ENCODE assay signal across 20 cellular contexts in the genomic region with DNA sequence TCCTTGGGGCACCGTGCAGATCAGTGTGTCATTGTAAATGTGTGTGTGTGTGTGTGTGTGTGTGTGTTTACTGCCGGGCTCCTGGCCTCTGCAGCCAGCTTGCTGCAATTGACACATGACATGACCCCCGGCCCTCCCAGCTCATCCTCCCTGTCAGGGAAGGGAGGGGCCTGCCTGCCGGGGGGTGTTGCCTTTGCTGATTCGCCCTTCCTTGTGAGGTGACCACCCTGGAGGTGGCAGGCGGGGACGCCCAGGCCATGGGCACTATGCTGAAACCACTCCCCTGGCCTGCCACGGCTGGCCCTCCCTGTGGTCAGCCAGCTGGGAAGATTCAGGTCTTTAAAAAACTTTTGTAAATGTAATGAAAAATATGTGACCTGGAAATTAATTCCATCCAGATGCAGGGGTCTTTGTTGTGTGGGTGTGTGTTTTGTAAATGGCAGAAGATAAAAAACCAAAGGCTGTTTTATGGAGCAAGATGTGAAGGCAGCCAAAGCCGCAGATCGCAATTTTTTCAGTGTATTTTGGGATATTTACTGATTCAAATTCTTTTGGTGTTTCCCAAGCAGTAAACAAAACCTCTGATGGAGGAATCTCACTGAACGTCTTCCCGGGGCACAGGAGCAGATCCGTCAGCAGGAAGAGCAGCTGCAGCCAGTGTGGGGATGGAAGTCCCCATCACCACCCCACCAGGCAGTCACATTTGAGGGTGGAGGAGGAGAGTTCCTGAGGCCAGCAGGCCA. TPM values are rescaled to one million over a fixed set of nuclear protein-coding genes. Genes with fewer than 3 reads are reported as not detected.
DNase-seq lines count a peak whose midpoint lies in the region; ATAC-seq lines count a peak whose summit lies in the region.
"Had no signal": no experiment of that assay in that cellular context is flagged by ENCODE, and none has a peak within 500 bp of the region (broad histone marks: within the 10 kb centered on the region; RNA-seq: fewer than 3 reads in every experiment).

No MANE protein-coding gene starts in this region.

- H3K4me1 Mint-ChIP-seq in naive thymus-derived CD4-positive, alpha-beta T cell, result no peaks in the 10 kb centered on the region
- H3K4me1 Mint-ChIP-seq: memory B cell had no signal

- no peak overlapping the region for H3K27ac Mint-ChIP-seq in naive thymus-derived CD4-positive, alpha-beta T cell
- H3K27ac Mint-ChIP-seq: activated CD4-positive, alpha-beta memory T cell treated with anti-CD3 and anti-CD28 coated beads for 36 hours; memory B cell; stimulated activated naive CD8-positive, alpha-beta T cell treated with anti-CD3 and anti-CD28 coated beads, Interleukin-15, Interleukin-2, amounts not matched to agents 100 ng/mL and 50 ng/mL, for 24 hours had no signal

- peaks cover 0 to 9% (median 5%) of the 10 kb centered on the region in 5 donors for H3K27me3 Mint-ChIP-seq in naive thymus-derived CD4-positive, alpha-beta T cell
- H3K27me3 Mint-ChIP-seq: stimulated activated naive CD8-positive, alpha-beta T cell treated with anti-CD3 and anti-CD28 coated beads, Interleukin-15, Interleukin-2, amounts not matched to agents 100 ng/mL and 50 ng/mL, for 24 hours had no signal

- peaks cover 0 to 4% (median 0%) of the 10 kb centered on the region in 5 donors for H3K36me3 Mint-ChIP-seq in naive thymus-derived CD4-positive, alpha-beta T cell
- H3K36me3 Mint-ChIP-seq: activated CD4-positive, alpha-beta memory T cell treated with anti-CD3 and anti-CD28 coated beads for 36 hours had no signal

- no peak for ATAC-seq in naive thymus-derived CD4-positive, alpha-beta T cell

- no peak overlapping the region for H3K4me3 Mint-ChIP-seq in naive thymus-derived CD4-positive, alpha-beta T cell
- H3K4me3 Mint-ChIP-seq: activated CD4-positive, alpha-beta memory T cell treated with anti-CD3 and anti-CD28 coated beads for 36 hours; memory B cell; stimulated activated naive CD8-positive, alpha-beta T cell treated with anti-CD3 and anti-CD28 coated beads, Interleukin-15, Interleukin-2, amounts not matched to agents 100 ng/mL and 50 ng/mL, for 24 hours had no signal

- H3K27me3 ChIP-seq in mucosa of rectum (ENCODE audit: control insufficient read depth in 2 of 2, insufficient read depth in 2 of 2, low read length in 2 of 2) (no peaks in the 10 kb centered on the region), Karpas-422 (ENCODE audit: low read length) (no peaks in the 10 kb centered on the region)
- H3K27me3 ChIP-seq in naive thymus-derived CD4-positive, alpha-beta T cell (ENCODE audit: control insufficient read depth in 2 of 2, insufficient read depth in 2 of 2, low read length in 2 of 2), result no peaks in the 10 kb centered on the region

- intact Hi-C loops in naive thymus-derived CD4-positive, alpha-beta T cell (cut with micrococcal nuclease), result no loop called here

- DNase-seq in AG08396 (ENCODE audit: low spot score) (peak; percentile 46), HK-2 (ENCODE audit: unreplicated experiment) (peak; percentile 51), fibroblast of gingiva (ENCODE audit: low read depth) (peak; percentile 83), Kasumi-1 (lab: John Stamatoyannopoulos, UW) (no peak), NCI-H2029 (lab: John Stamatoyannopoulos, UW) (no peak), Karpas-422 (no peak)
- no peak for DNase-seq in naive thymus-derived CD4-positive, alpha-beta T cell
- DNase-seq: activated CD4-positive, alpha-beta memory T cell treated with anti-CD3 and anti-CD28 coated beads for 36 hours; activated naive CD4-positive, alpha-beta T cell treated with anti-CD3 and anti-CD28 coated beads, Interleukin-2, amount 50 U/mL, for 16 hours; activated T-cell treated with anti-CD3 and anti-CD28 coated beads, Interleukin-2, amount 50 U/mL, for 1 hour; NCI-H1092 treated with DMSO at 0.1 percent for 48 hours; NCI-H2171 treated with DMSO at 0.1 percent for 48 hours; NCI-H82; nucleus accumbens had no signal

- H3K9me2 ChIP-seq in Karpas-422 (replicated peaks; ENCODE audit: insufficient read depth, low read length), result no peaks in the 10 kb centered on the region

- H3K27ac ChIP-seq in mucosa of rectum (ENCODE audit: low read depth in 2 of 2, low read length in 2 of 2) (peak overlapping the region; percentile 52 to 56), Karpas-422 (ENCODE audit: low read length) (no peak overlapping the region)
- no peak overlapping the region for H3K27ac ChIP-seq in naive thymus-derived CD4-positive, alpha-beta T cell (ENCODE audit: low read depth, low read length)
- H3K27ac ChIP-seq: coronary artery, epithelial cell of prostate, KMS-11 had no signal

- POLR2A ChIA-PET in naive thymus-derived CD4-positive, alpha-beta T cell (lab: Charles Lee), result no interaction called here

- H2AFZ ChIP-seq in Karpas-422 (ENCODE audit: low read length), result no peak overlapping the region

- no peak overlapping the region for H3K4me2 ChIP-seq in Karpas-422 (ENCODE audit: low read depth, low read length, poor library complexity, severe bottlenecking)
- H3K4me2 ChIP-seq: KMS-11 had no signal

- no peaks in the 10 kb centered on the region for H3K36me3 ChIP-seq in mucosa of rectum (ENCODE audit: control insufficient read depth in 2 of 2, insufficient read depth in 2 of 2, low read length in 2 of 2)
- H3K36me3 ChIP-seq in Karpas-422 (ENCODE audit: insufficient read depth, low read length), result no peaks in the 10 kb centered on the region
- H3K36me3 ChIP-seq in naive thymus-derived CD4-positive, alpha-beta T cell (ENCODE audit: control insufficient read depth in 2 of 3, insufficient read depth in 3 of 3, low read length in 3 of 3), result no peaks in the 10 kb centered on the region

- H3K4me1 ChIP-seq in mucosa of rectum (ENCODE audit: control insufficient read depth in 2 of 2, insufficient read depth in 2 of 2, low read length in 2 of 2), result peaks cover 0 to 4% of the 10 kb centered on the region in 2 donors
- H3K4me1 ChIP-seq in Karpas-422 (ENCODE audit: low read length), result no peaks in the 10 kb centered on the region
- H3K4me1 ChIP-seq in naive thymus-derived CD4-positive, alpha-beta T cell (ENCODE audit: control insufficient read depth in 2 of 2, insufficient read depth in 2 of 2, low read length in 2 of 2), result no peaks in the 10 kb centered on the region

- CTCF ChIA-PET in naive thymus-derived CD4-positive, alpha-beta T cell (lab: Charles Lee), result interaction anchor here (0.6 kb wide), 1 partner anchor 224 kb away, joined by 3 read pairs; no protein-coding TSS in a partner anchor

- H3K9ac ChIP-seq in mucosa of rectum (ENCODE audit: low read depth in 1 of 2, low read length in 2 of 2), result no peak overlapping the region
- no peak overlapping the region for H3K9ac ChIP-seq in Karpas-422 (ENCODE audit: low read length)
- H3K9ac ChIP-seq: KMS-11 had no signal

- peaks cover 0 to 8% (median 2%) of the 10 kb centered on the region in 11 donors for H3K9me3 Mint-ChIP-seq in naive thymus-derived CD4-positive, alpha-beta T cell
- H3K9me3 Mint-ChIP-seq: activated CD4-positive, alpha-beta memory T cell treated with anti-CD3 and anti-CD28 coated beads for 36 hours had no signal

- 0 out of 2 replicates have a peak, but pooled peaks cover 7% of the 10 kb centered on the region for H4K20me1 ChIP-seq in Karpas-422 (ENCODE audit: insufficient read depth, low read depth, low read length)

- no peaks in the 10 kb centered on the region for H3K79me2 ChIP-seq in Karpas-422 (ENCODE audit: low read length)

- H3K9me3 ChIP-seq in mucosa of rectum (ENCODE audit: control insufficient read depth in 2 of 2, low read length in 2 of 2), result no peaks in the 10 kb centered on the region
- H3K9me3 ChIP-seq in Karpas-422 (ENCODE audit: low read length), result no peaks in the 10 kb centered on the region
- H3K9me3 ChIP-seq in naive thymus-derived CD4-positive, alpha-beta T cell (ENCODE audit: control insufficient read depth in 2 of 3, low read length in 3 of 3), result no peaks in the 10 kb centered on the region

- H3K4me3 ChIP-seq in mucosa of rectum (ENCODE audit: low read length in 2 of 2) (no peak overlapping the region), Karpas-422 (ENCODE audit: low read length) (no peak overlapping the region)
- no peak overlapping the region for H3K4me3 ChIP-seq in naive thymus-derived CD4-positive, alpha-beta T cell (ENCODE audit: low read length)
- H3K4me3 ChIP-seq: coronary artery had no signal

RNA-seq across cellular contexts. Expression of gene SHISAL1, which starts 23.2 kb away (rescaled TPM):
- total RNA-seq in Karpas-422 (2014; rRNA removed; shearing (Covaris generic); ENCODE audit: low replicate concordance), result not detected in 2 replicates
- total RNA-seq in naive thymus-derived CD4-positive, alpha-beta T cell, result not detected
- polyA plus RNA-seq in naive thymus-derived CD4-positive, alpha-beta T cell, result not detected
- total RNA-seq: activated CD4-positive, alpha-beta memory T cell treated with anti-CD3 and anti-CD28 coated beads for 36 hours had no signal

Comparison
In these comparisons a context has a peak if more than half of its experiments do, and no peak if none do; other contexts are left out.
1. DNase-seq: peak in AG08396 (single experiment), HK-2 (single experiment) and fibroblast of gingiva (single experiment); none in Kasumi-1 (0 of 2), NCI-H2029 (single experiment), Karpas-422 (single experiment) and naive thymus-derived CD4-positive, alpha-beta T cell (0 of 9).
2. H3K27ac ChIP-seq: peak in mucosa of rectum (2 of 2); none in Karpas-422 (single experiment) and naive thymus-derived CD4-positive, alpha-beta T cell (single experiment).